1 cellular context compared by ENCODE assay signal in the genomic region with DNA sequence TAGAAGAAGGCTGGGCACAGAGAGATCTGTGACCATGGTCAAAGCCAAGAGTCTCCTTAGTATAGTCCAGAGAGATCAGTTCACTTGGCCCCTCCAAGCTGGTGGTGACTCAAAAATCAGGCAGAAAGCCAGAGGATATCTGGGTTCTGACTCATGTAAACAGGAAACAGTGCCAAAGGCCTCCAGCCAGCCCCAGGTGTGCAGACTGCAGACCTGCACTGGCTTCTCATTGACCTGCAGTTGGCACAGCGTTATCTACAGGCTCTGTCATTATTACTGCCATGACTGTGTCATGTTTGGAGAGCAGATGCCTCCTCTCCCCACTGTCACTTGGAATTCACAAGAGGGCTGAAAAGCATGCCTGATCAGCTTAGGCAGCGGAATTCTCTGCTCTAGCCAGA.
TF ChIP-seq lines count a peak whose summit lies in the region.

No MANE protein-coding gene starts in this region.

TF ChIP-seq in SK-N-SH treated with all-trans-retinoic acid at 6 μM for 48 hours, 23 proteins besides CTCF, POLR2A, EP300 and RAD21 (continued from another document):
- no peak for TF ChIP-seq CSRNP3 (CRISPR knock-in tag; IDR thresholded peaks at IDR 0.05)
- no peak for TF ChIP-seq ZFP3 (CRISPR knock-in tag; IDR thresholded peaks at IDR 0.05)
- no peak for TF ChIP-seq ARNTL (CRISPR knock-in tag; IDR thresholded peaks at IDR 0.05; ENCODE audit: borderline replicate concordance, low read depth)
- TF ChIP-seq GLIS3 (CRISPR knock-in tag; IDR thresholded peaks at IDR 0.05), result no peak
